Comparison of ENCODE assay signal across 8 cellular contexts in the genomic region with DNA sequence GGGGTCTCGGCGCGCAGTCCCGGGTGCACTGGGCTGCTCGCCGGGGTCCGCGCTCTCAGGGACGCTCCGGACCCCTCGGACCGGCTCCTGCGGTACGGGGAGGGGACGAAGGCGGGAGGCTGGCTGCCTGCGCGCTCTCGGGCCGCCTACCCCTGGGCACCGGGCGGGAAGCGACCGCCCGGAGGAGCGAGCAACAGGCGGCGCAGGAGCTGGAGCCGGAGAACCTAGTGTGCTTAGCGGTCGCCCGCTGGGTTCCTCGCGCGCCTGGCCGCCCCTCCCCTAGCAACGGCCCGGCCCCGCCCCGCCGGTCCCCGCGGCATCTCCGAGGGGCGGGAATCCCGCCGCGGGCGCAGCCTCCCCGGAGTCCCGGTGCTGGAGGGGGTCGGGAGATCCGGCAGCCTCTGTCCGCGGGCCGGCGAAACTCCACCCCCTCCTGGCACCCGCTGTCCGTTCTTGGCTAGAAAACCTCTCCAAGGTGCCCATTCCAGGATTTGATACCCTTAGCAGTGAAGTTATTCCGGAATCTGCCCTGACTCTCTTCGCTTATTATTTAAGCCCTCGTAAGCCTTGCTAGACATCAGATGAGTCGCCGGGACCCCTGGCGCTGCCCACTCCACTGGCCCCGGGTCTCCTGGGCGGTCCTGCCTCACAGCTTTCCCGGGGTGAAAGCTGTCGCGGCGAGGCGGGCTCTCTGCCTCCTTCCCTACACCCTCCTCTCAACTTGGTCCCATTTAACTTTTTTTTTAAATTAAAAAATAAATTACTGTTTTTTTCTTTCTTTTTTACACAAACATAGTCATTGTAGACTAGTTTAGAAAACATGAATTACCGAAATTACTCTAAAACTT. TPM values are rescaled to one million over a fixed set of nuclear protein-coding genes. Genes with fewer than 3 reads are reported as not detected.
A peak's percentile ranks its signal among the peaks of the same experiment; 100 is the strongest.
DNase-seq lines count a peak whose midpoint lies in the region; ATAC-seq, FAIRE-seq and TF ChIP-seq lines count a peak whose summit lies in the region.

A gene (minus strand): TSS at position 231 of the 848 bp plus-strand sequence. CDS start 246 bp downstream, outside the sequence.

- no peak within 1 kb of the TSS for H3K27ac ChIP-seq in esophagus muscularis mucosa (replicated peaks in 1 of 4)
- H3K27ac ChIP-seq in transverse colon: no peak within 1 kb of the TSS

- H3K4me3 Mint-ChIP-seq in activated CD4-positive, alpha-beta T cell treated with anti-CD3 and anti-CD28 coated beads, Interleukin-2, amount 10 ng/mL, durations not matched to agents 7 days and 5 days: peak within 1 kb of the TSS; percentile 65
- peak within 1 kb of the TSS; percentile 82 for H3K4me3 Mint-ChIP-seq in natural killer cell treated with Interleukin-12 subunit alpha and Interleukin-12 subunit beta and Interleukin-15 and Interleukin-18, amount 100 ng/mL, for 72 hours

- TF ChIP-seq CTCF in esophagus muscularis mucosa (IDR thresholded peaks at IDR 0.05): no peak
- no peak for TF ChIP-seq CTCF in transverse colon (IDR thresholded peaks at IDR 0.05)

- TF ChIP-seq EP300 in esophagus muscularis mucosa (IDR thresholded peaks at IDR 0.05): no peak
- TF ChIP-seq EP300 in transverse colon (IDR thresholded peaks at IDR 0.05; ENCODE audit: low read depth): no peak

- H3K27me3 Mint-ChIP-seq in activated CD4-positive, alpha-beta T cell treated with anti-CD3 and anti-CD28 coated beads, Interleukin-2, amount 10 ng/mL, durations not matched to agents 7 days and 5 days: peaks cover 45% of the 10 kb centered on the region
- H3K27me3 Mint-ChIP-seq in natural killer cell treated with Interleukin-12 subunit alpha and Interleukin-12 subunit beta and Interleukin-15 and Interleukin-18, amount 100 ng/mL, for 72 hours: peaks cover 30 to 47% of the 10 kb centered on the region in 2 donors

- CTCF ChIA-PET in activated CD4-positive, alpha-beta T cell treated with anti-CD3 and anti-CD28 coated beads, Interleukin-2, amount 10 ng/mL, durations not matched to agents 7 days and 5 days (lab: Charles Lee): no interaction called here

- peak; percentile 57 to 59 for ATAC-seq in natural killer cell treated with Interleukin-12 subunit alpha and Interleukin-12 subunit beta and Interleukin-15 and Interleukin-18, amount 100 ng/mL, for 72 hours

- no peaks in the 10 kb centered on the region for H3K36me3 ChIP-seq in esophagus muscularis mucosa
- H3K36me3 ChIP-seq in transverse colon: no peaks in the 10 kb centered on the region

- FAIRE-seq in GM12892 (lab: Jason Lieb, UNC): no peak

- DNase-seq in DMS79 (lab: John Stamatoyannopoulos, UW): peak; percentile 12
- peak; percentile 83 for DNase-seq in NCI-H146 (lab: John Stamatoyannopoulos, UW)
- DNase-seq in activated CD4-positive, alpha-beta T cell treated with anti-CD3 and anti-CD28 coated beads, Interleukin-2, amount 10 ng/mL, durations not matched to agents 7 days and 5 days: peak; percentile 27
- no peak for DNase-seq in esophagus muscularis mucosa (ENCODE audit: extremely low spot score)
- DNase-seq in natural killer cell treated with Interleukin-12 subunit alpha and Interleukin-12 subunit beta and Interleukin-15 and Interleukin-18, amount 100 ng/mL, for 72 hours (ENCODE audit: low spot score): no peak
- DNase-seq in transverse colon: peak; percentile 27
- DNase-seq in OCI-M1 (lab: John Stamatoyannopoulos, UW): no peak
- no peak for DNase-seq in GM12892 (ENCODE audit: insufficient read length)

- POLR2A ChIA-PET in activated CD4-positive, alpha-beta T cell treated with anti-CD3 and anti-CD28 coated beads, Interleukin-2, amount 10 ng/mL, durations not matched to agents 7 days and 5 days (lab: Charles Lee): no interaction called here

- TF ChIP-seq POLR2A in esophagus muscularis mucosa (IDR thresholded peaks at IDR 0.05; ENCODE audit: low read depth) (no peak), transverse colon (IDR thresholded peaks at IDR 0.05) (no peak), GM12892 (IDR thresholded peaks at IDR 0.05; ENCODE audit: low read depth, low read length) (no peak)

- H3K36me3 Mint-ChIP-seq in activated CD4-positive, alpha-beta T cell treated with anti-CD3 and anti-CD28 coated beads, Interleukin-2, amount 10 ng/mL, durations not matched to agents 7 days and 5 days (ENCODE audit: low read depth): no peaks in the 10 kb centered on the region
- H3K36me3 Mint-ChIP-seq in natural killer cell treated with Interleukin-12 subunit alpha and Interleukin-12 subunit beta and Interleukin-15 and Interleukin-18, amount 100 ng/mL, for 72 hours: no peaks in the 10 kb centered on the region

- H3K9me3 Mint-ChIP-seq in activated CD4-positive, alpha-beta T cell treated with anti-CD3 and anti-CD28 coated beads, Interleukin-2, amount 10 ng/mL, durations not matched to agents 7 days and 5 days: no peaks in the 10 kb centered on the region
- no peaks in the 10 kb centered on the region for H3K9me3 Mint-ChIP-seq in natural killer cell treated with Interleukin-12 subunit alpha and Interleukin-12 subunit beta and Interleukin-15 and Interleukin-18, amount 100 ng/mL, for 72 hours

- peak within 1 kb of the TSS; percentile 76 for H3K27ac Mint-ChIP-seq in activated CD4-positive, alpha-beta T cell treated with anti-CD3 and anti-CD28 coated beads, Interleukin-2, amount 10 ng/mL, durations not matched to agents 7 days and 5 days
- H3K27ac Mint-ChIP-seq in natural killer cell treated with Interleukin-12 subunit alpha and Interleukin-12 subunit beta and Interleukin-15 and Interleukin-18, amount 100 ng/mL, for 72 hours: no peak within 1 kb of the TSS

- WGBS in esophagus muscularis mucosa: 3% methylated on average over 20 of the region's 73 CpGs
- WGBS in transverse colon (ENCODE audit: low coverage in 1 of 2), 2 donors: 4 to 5% methylated on average over 5 to 25 of the region's 73 CpGs

- in situ Hi-C loops in transverse colon (cut with MboI; ENCODE audit: low pct_ligation_motif_present in 1 of 4, low pct_unique_long_range_greater_than_20kb in 1 of 4, low sequenced_read_pairs in 3 of 4): no loop called here

- H3K4me1 ChIP-seq in esophagus muscularis mucosa (peaks cover 17 to 22% (median 22%) of the 10 kb centered on the region in 4 donors), transverse colon (peaks cover 7 to 25% (median 23%) of the 10 kb centered on the region in 4 donors)

- intact Hi-C loops in esophagus muscularis mucosa (cut with DNase I): no loop called here
- intact Hi-C loops in transverse colon (cut with DNase I; ENCODE audit: low total_unique reads): no loop called here

- peaks cover 10% of the 10 kb centered on the region for H3K4me1 Mint-ChIP-seq in activated CD4-positive, alpha-beta T cell treated with anti-CD3 and anti-CD28 coated beads, Interleukin-2, amount 10 ng/mL, durations not matched to agents 7 days and 5 days
- H3K4me1 Mint-ChIP-seq in natural killer cell treated with Interleukin-12 subunit alpha and Interleukin-12 subunit beta and Interleukin-15 and Interleukin-18, amount 100 ng/mL, for 72 hours (ENCODE audit: low read depth in 2 of 2): peaks cover 11 to 12% of the 10 kb centered on the region in 2 donors

- H3K27me3 ChIP-seq in esophagus muscularis mucosa (peaks cover 0 to 70% (median 22%) of the 10 kb centered on the region in 4 donors), transverse colon (peaks cover 55% of the 10 kb centered on the region)

- H3K9me3 ChIP-seq in esophagus muscularis mucosa (no peaks in the 10 kb centered on the region), transverse colon (no peaks in the 10 kb centered on the region)

- H3K4me3 ChIP-seq in esophagus muscularis mucosa: peak within 1 kb of the TSS; percentile 60 to 67 (median 62)
- peak within 1 kb of the TSS; percentile 37 to 64 (median 40) for H3K4me3 ChIP-seq in transverse colon

RNA-seq across cellular contexts. Expression of the gene that starts here (rescaled TPM):
- not detected for total RNA-seq in activated CD4-positive, alpha-beta T cell treated with anti-CD3 and anti-CD28 coated beads, Interleukin-2, amount 10 ng/mL, durations not matched to agents 7 days and 5 days
- total RNA-seq in esophagus muscularis mucosa (under 1 TPM in 2 of 4 donors, not detected in 2; 0.26 to 0.50 TPM), transverse colon (under 1 TPM in 1 of 4 donors, not detected in 3; 0.48 TPM)
- total RNA-seq in natural killer cell treated with Interleukin-12 subunit alpha and Interleukin-12 subunit beta and Interleukin-15 and Interleukin-18, amount 100 ng/mL, for 72 hours: not detected
- not detected for polyA plus RNA-seq in GM12892 (2012; ENCODE audit: missing spikeins)

Comparison
In these comparisons a context has a peak if more than half of its experiments do, and no peak if none do; other contexts are left out.
1. Peak in DNase-seq in activated CD4-positive, alpha-beta T cell treated with anti-CD3 and anti-CD28 coated beads, Interleukin-2, amount 10 ng/mL, durations not matched to agents 7 days and 5 days; RNA of the gene not detected or under 1 TPM.
2. Peak in ATAC-seq in natural killer cell treated with Interleukin-12 subunit alpha and Interleukin-12 subunit beta and Interleukin-15 and Interleukin-18, amount 100 ng/mL, for 72 hours; RNA of the gene not detected or under 1 TPM.
3. Peak in DNase-seq and H3K4me3 ChIP-seq in transverse colon; RNA of the gene not detected or under 1 TPM.
4. DNase-seq: peak in DMS79 (single experiment) and NCI-H146 (single experiment); none in esophagus muscularis mucosa (single experiment), natural killer cell treated with Interleukin-12 subunit alpha and Interleukin-12 subunit beta and Interleukin-15 and Interleukin-18, amount 100 ng/mL, for 72 hours (single experiment), OCI-M1 (single experiment) and GM12892 (single experiment).